Comparison of ENCODE assay signal across 1 cellular context in genomic region chr11:25769287-25769686, GRCh38.
TF ChIP-seq lines count a peak whose summit lies in the region.

No MANE protein-coding gene starts in this region.

TF ChIP-seq in WTC11, 78 proteins besides CTCF, POLR2A, EP300 and RAD21 (continued from another document):
- no peak for TF ChIP-seq E2F1 (CRISPR knock-in tag; IDR thresholded peaks at IDR 0.05)
- TF ChIP-seq MXD4 (CRISPR knock-in tag; IDR thresholded peaks at IDR 0.05; ENCODE audit: borderline replicate concordance) = no peak
- TF ChIP-seq TCF7 (CRISPR knock-in tag; IDR thresholded peaks at IDR 0.05; ENCODE audit: low read depth) = no peak
- no peak for TF ChIP-seq ZNF423 (CRISPR knock-in tag; IDR thresholded peaks at IDR 0.05)
- no peak for TF ChIP-seq IRF2 (CRISPR knock-in tag; IDR thresholded peaks at IDR 0.05; ENCODE audit: borderline replicate concordance, low read depth)
TF ChIP-seq in WTC11: peak in this region for 0.
